Comparison of ENCODE assay signal across 8 cellular contexts in genomic region chr10:98045785-98046389, GRCh38. TPM values are rescaled to one million over a fixed set of nuclear protein-coding genes. Genes with fewer than 3 reads are reported as not detected.
DNase-seq lines count a peak whose midpoint lies in the region; ATAC-seq and TF ChIP-seq lines count a peak whose summit lies in the region.

No MANE protein-coding gene starts in this region.

- no peak overlapping the region for H3K27ac Mint-ChIP-seq in natural killer cell treated with Interleukin-12 subunit alpha and Interleukin-12 subunit beta and Interleukin-15 and Interleukin-18, amount 100 ng/mL, for 72 hours

- H3K36me3 Mint-ChIP-seq in natural killer cell treated with Interleukin-12 subunit alpha and Interleukin-12 subunit beta and Interleukin-15 and Interleukin-18, amount 100 ng/mL, for 72 hours = no peaks in the 10 kb centered on the region

- H3K36me3 ChIP-seq in NT2/D1 (ENCODE audit: insufficient read depth, insufficient read length, low read length) = no peaks in the 10 kb centered on the region

- intact Hi-C loops in posterior vena cava (cut with DNase I) = no loop called here

- DNase-seq in GM12864 (ENCODE audit: low read depth) = peak; percentile 13
- peak; percentile 69 for DNase-seq in NT2/D1 (ENCODE audit: low read depth, low spot score)
- DNase-seq in activated CD8-positive, alpha-beta memory T cell treated with anti-CD3 and anti-CD28 coated beads, Interleukin-2, amount 50 U/mL, for 48 hours = peak; percentile 75
- peak; percentile 70 for DNase-seq in natural killer cell treated with Interleukin-12 subunit alpha and Interleukin-12 subunit beta and Interleukin-15 and Interleukin-18, amount 100 ng/mL, for 72 hours (ENCODE audit: low spot score)
- DNase-seq in stimulated activated naive CD8-positive, alpha-beta T cell treated with anti-CD3 and anti-CD28 coated beads, Interleukin-15, Interleukin-2, amounts not matched to agents 100 U/mL and 50 U/mL, for 24 hours = peak; percentile 71
- DNase-seq in posterior vena cava (ENCODE audit: low spot score) = no peak

- H3K27me3 ChIP-seq in NT2/D1 (ENCODE audit: insufficient read depth, insufficient read length) = peaks cover 24% of the 10 kb centered on the region

- peaks cover 23 to 33% of the 10 kb centered on the region in 2 donors for H3K27me3 Mint-ChIP-seq in natural killer cell treated with Interleukin-12 subunit alpha and Interleukin-12 subunit beta and Interleukin-15 and Interleukin-18, amount 100 ng/mL, for 72 hours

- H3K4me1 ChIP-seq in NT2/D1 (ENCODE audit: insufficient read depth, insufficient read length) = peaks cover 2% of the 10 kb centered on the region

- no peaks in the 10 kb centered on the region for H3K9me3 Mint-ChIP-seq in natural killer cell treated with Interleukin-12 subunit alpha and Interleukin-12 subunit beta and Interleukin-15 and Interleukin-18, amount 100 ng/mL, for 72 hours

- H3K4me1 Mint-ChIP-seq in natural killer cell treated with Interleukin-12 subunit alpha and Interleukin-12 subunit beta and Interleukin-15 and Interleukin-18, amount 100 ng/mL, for 72 hours (ENCODE audit: low read depth in 2 of 2) = peaks cover 5% of the 10 kb centered on the region in 2 donors

- H3K4me3 Mint-ChIP-seq in natural killer cell treated with Interleukin-12 subunit alpha and Interleukin-12 subunit beta and Interleukin-15 and Interleukin-18, amount 100 ng/mL, for 72 hours = no peak overlapping the region

- ATAC-seq in HG03571 (IDR thresholded peaks at IDR 0.05; ENCODE audit: unreplicated experiment) (peak; percentile 58), esophagus mucosa (peak; percentile 76)
- ATAC-seq in natural killer cell treated with Interleukin-12 subunit alpha and Interleukin-12 subunit beta and Interleukin-15 and Interleukin-18, amount 100 ng/mL, for 72 hours = peak; percentile 64 to 65
- peak; percentile 69 for ATAC-seq in stimulated activated naive CD8-positive, alpha-beta T cell treated with anti-CD3 and anti-CD28 coated beads, Interleukin-15, Interleukin-2, amounts not matched to agents 100 U/mL and 50 U/mL, for 24 hours

- no peak overlapping the region for H3K4me3 ChIP-seq in GM12864 (ENCODE audit: low read depth, low read length)
- no peak overlapping the region for H3K4me3 ChIP-seq in NT2/D1 (ENCODE audit: insufficient read length, low read depth)

- no peak overlapping the region for H3K9ac ChIP-seq in NT2/D1 (ENCODE audit: insufficient read length, low read depth)

- H3K9me3 ChIP-seq in NT2/D1 (ENCODE audit: insufficient read depth, low read length) = no peaks in the 10 kb centered on the region

- TF ChIP-seq CTCF in GM12864 (IDR thresholded peaks at IDR 0.05; ENCODE audit: low read depth, low read length, missing control alignments) = peak; percentile 86

RNA-seq across cellular contexts. Expression of gene CRTAC1, which starts 15.5 kb away (rescaled TPM):
- 1.5 TPM for total RNA-seq in esophagus mucosa
- total RNA-seq in natural killer cell treated with Interleukin-12 subunit alpha and Interleukin-12 subunit beta and Interleukin-15 and Interleukin-18, amount 100 ng/mL, for 72 hours = not detected
- 10 to 100 TPM; 22.9 to 24.5 TPM for total RNA-seq in posterior vena cava
